Comparison of ENCODE assay signal across 8 cellular contexts in the genomic region with DNA sequence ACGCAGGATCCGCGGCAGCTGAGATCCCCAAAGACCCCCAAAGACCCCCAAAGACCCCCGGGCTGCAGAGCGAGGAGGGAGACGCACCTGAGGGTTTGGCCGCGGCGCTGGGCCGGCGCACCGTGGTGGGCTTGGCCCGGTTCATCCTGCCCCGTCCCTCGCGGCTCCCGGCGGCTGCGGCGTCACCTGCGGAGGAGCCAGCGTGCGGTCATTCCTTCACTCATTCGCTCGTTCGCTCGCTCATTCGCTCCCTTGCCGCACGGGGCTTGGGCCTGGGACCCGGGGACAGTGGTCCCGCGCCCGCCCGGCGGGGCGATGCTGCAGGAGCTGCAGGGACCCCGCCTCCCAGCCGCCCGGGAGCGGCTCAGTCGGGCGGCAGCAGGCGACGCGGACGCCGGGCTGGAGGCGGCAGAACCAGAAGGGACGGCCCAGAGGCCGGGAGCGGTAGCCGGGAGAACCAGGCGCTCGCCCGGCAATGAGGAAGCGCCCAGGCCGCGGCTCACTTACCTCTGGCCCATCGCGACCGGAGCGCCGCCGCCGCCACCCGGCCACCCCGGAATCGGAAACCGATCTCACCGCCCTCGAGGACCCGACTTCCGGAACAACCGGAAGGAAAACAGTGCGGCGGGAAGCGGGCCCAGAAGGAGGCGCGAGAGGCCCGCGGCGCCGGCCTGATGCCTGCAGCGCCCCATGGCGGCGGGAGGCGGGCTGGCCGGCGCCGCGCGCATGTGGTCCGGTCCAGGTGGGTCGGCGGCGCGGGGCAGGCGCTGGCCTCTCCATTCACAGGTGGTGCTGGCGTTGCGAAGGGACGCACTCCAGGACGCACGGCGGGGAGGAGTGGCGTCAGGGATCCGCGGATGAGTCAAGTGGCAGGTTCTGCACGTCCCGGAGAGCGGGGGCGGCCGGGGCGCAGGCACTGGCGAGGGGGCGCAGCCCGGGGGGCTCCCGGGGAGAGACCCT. TPM values are rescaled to one million over a fixed set of nuclear protein-coding genes. Genes with fewer than 3 reads are reported as not detected.
A peak's percentile ranks its signal among the peaks of the same experiment; 100 is the strongest.
DNase-seq lines count a peak whose midpoint lies in the region; ATAC-seq and TF ChIP-seq lines count a peak whose summit lies in the region.

A gene with protein sequence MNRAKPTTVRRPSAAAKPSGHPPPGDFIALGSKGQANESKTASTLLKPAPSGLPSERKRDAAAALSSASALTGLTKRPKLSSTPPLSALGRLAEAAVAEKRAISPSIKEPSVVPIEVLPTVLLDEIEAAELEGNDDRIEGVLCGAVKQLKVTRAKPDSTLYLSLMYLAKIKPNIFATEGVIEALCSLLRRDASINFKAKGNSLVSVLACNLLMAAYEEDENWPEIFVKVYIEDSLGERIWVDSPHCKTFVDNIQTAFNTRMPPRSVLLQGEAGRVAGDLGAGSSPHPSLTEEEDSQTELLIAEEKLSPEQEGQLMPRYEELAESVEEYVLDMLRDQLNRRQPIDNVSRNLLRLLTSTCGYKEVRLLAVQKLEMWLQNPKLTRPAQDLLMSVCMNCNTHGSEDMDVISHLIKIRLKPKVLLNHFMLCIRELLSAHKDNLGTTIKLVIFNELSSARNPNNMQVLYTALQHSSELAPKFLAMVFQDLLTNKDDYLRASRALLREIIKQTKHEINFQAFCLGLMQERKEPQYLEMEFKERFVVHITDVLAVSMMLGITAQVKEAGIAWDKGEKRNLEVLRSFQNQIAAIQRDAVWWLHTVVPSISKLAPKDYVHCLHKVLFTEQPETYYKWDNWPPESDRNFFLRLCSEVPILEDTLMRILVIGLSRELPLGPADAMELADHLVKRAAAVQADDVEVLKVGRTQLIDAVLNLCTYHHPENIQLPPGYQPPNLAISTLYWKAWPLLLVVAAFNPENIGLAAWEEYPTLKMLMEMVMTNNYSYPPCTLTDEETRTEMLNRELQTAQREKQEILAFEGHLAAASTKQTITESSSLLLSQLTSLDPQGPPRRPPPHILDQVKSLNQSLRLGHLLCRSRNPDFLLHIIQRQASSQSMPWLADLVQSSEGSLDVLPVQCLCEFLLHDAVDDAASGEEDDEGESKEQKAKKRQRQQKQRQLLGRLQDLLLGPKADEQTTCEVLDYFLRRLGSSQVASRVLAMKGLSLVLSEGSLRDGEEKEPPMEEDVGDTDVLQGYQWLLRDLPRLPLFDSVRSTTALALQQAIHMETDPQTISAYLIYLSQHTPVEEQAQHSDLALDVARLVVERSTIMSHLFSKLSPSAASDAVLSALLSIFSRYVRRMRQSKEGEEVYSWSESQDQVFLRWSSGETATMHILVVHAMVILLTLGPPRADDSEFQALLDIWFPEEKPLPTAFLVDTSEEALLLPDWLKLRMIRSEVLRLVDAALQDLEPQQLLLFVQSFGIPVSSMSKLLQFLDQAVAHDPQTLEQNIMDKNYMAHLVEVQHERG (N-terminal part only) (minus strand): TSS at position 574 of the 960 bp plus-strand sequence. CDS start 429 bp downstream, at position 145.

- POLR2A ChIA-PET in PC-9 (lab: Charles Lee; ENCODE audit: unreplicated experiment): interaction anchor here (0.6 to 0.8 kb wide), 2 partner anchors 37 to 52 kb away, joined by 3 to 6 read pairs; a partner anchor contains a TSS

- no peaks in the 10 kb centered on the region for H3K9me2 ChIP-seq in PC-9 (ENCODE audit: insufficient read depth)

- peaks cover 33% of the 10 kb centered on the region for H3K79me2 ChIP-seq in PC-9 (ENCODE audit: low read depth)

- H4K20me1 ChIP-seq in PC-9 (ENCODE audit: insufficient read depth): peaks cover 31% of the 10 kb centered on the region

- H3K4me1 Mint-ChIP-seq in activated T-cell treated with anti-CD3 and anti-CD28 coated beads, Interleukin-2, amount 50 U/mL, for 24 hours (ENCODE audit: low read depth): peaks cover 50% of the 10 kb centered on the region

- H3K27me3 ChIP-seq in PC-9 (ENCODE audit: insufficient read depth, low read depth) (no peaks in the 10 kb centered on the region), esophagus muscularis mucosa (no peaks in the 10 kb centered on the region), muscle layer of duodenum (ENCODE audit: low read depth, low read length) (no peaks in the 10 kb centered on the region)

- TF ChIP-seq CTCF in PC-9 (conservative IDR thresholded peaks at IDR 0.05) (peak; percentile 70), esophagus muscularis mucosa (IDR thresholded peaks at IDR 0.05) (peak; percentile 98 to 99 (median 98))

- peaks cover 41% of the 10 kb centered on the region for H3K36me3 Mint-ChIP-seq in activated T-cell treated with anti-CD3 and anti-CD28 coated beads, Interleukin-2, amount 50 U/mL, for 24 hours (ENCODE audit: low read depth)

- H3K27ac ChIP-seq in PC-9: peak within 1 kb of the TSS; percentile 45
- peak within 1 kb of the TSS; percentile 71 to 82 (median 74) for H3K27ac ChIP-seq in esophagus muscularis mucosa (replicated peaks in 1 of 4)
- no peak within 1 kb of the TSS for H3K27ac ChIP-seq in muscle layer of duodenum (ENCODE audit: low read length)

- H3K4me3 ChIP-seq in PC-9 (peak within 1 kb of the TSS; percentile 99), esophagus muscularis mucosa (peak within 1 kb of the TSS; percentile 95 to 100 (median 98)), muscle layer of duodenum (ENCODE audit: low read depth in 1 of 2, low read length in 2 of 2) (peak within 1 kb of the TSS; percentile 81 to 100)

- 0 out of 2 replicates have a peak, but pooled peaks cover 19% of the 10 kb centered on the region for H3K36me3 ChIP-seq in PC-9 (ENCODE audit: low read depth)
- H3K36me3 ChIP-seq in esophagus muscularis mucosa: peaks cover 17 to 40% (median 38%) of the 10 kb centered on the region in 4 donors
- peaks cover 5 to 33% of the 10 kb centered on the region in 2 donors for H3K36me3 ChIP-seq in muscle layer of duodenum (ENCODE audit: control insufficient read depth in 1 of 2, insufficient read depth in 2 of 2, low read length in 2 of 2)

- 1% methylated on average over 38 of the region's 118 CpGs for WGBS in esophagus muscularis mucosa

- TF ChIP-seq EP300 in Ishikawa (IDR thresholded peaks at IDR 0.05; ENCODE audit: borderline replicate concordance): peak; percentile 60; the same call in 1 of the 2 replicates
- TF ChIP-seq EP300 in esophagus muscularis mucosa (IDR thresholded peaks at IDR 0.05): no peak

- peak; percentile 70 for ATAC-seq in GM21528 (IDR thresholded peaks at IDR 0.05; ENCODE audit: low FRiP score, unreplicated experiment)

- peaks cover 3% of the 10 kb centered on the region for H3K27me3 Mint-ChIP-seq in activated T-cell treated with anti-CD3 and anti-CD28 coated beads, Interleukin-2, amount 50 U/mL, for 24 hours

- H3F3A ChIP-seq in PC-9 (ENCODE audit: insufficient read depth, low read depth): peaks cover 25% of the 10 kb centered on the region

- TF ChIP-seq POLR2A in esophagus muscularis mucosa (IDR thresholded peaks at IDR 0.05; ENCODE audit: low read depth): no peak

- TF ChIP-seq RAD21 in Ishikawa (IDR thresholded peaks at IDR 0.05; ENCODE audit: low read depth): peak; percentile 38; the same call in 1 of the 2 replicates

- peak within 1 kb of the TSS; percentile 99 for H3K4me2 ChIP-seq in PC-9

- peak within 1 kb of the TSS; percentile 86 for H2AFZ ChIP-seq in PC-9

- DNase-seq in DMS153 (lab: John Stamatoyannopoulos, UW) (peak; percentile 95), PC-9 (peak; percentile 90 to 99), esophagus muscularis mucosa (ENCODE audit: extremely low spot score) (peak; percentile 97)
- peak; percentile 93 for DNase-seq in activated T-cell treated with anti-CD3 and anti-CD28 coated beads, Interleukin-2, amount 50 U/mL, for 24 hours
- peak; percentile 76 to 86 for DNase-seq in stimulated activated CD8-positive, alpha-beta memory T cell treated with anti-CD3 and anti-CD28 coated beads, Interleukin-7, amount 100 ng/mL, for 4 hours (ENCODE audit: low read depth in 2 of 2)

- H3K9me3 Mint-ChIP-seq in activated T-cell treated with anti-CD3 and anti-CD28 coated beads, Interleukin-2, amount 50 U/mL, for 24 hours: no peaks in the 10 kb centered on the region

- H3K27ac Mint-ChIP-seq in activated T-cell treated with anti-CD3 and anti-CD28 coated beads, Interleukin-2, amount 50 U/mL, for 24 hours: peak within 1 kb of the TSS; percentile 91

- intact Hi-C loops in PC-9 (cut with micrococcal nuclease; ENCODE audit: unreplicated experiment) (loop anchor here (1.0 to 5.0 kb wide), 4 partner anchors 29 to 158 kb away; a partner anchor contains a TSS), esophagus muscularis mucosa (cut with DNase I) (loop anchor here (5.0 kb wide), 1 partner anchor 68 kb away; a partner anchor contains a TSS)

- no peaks in the 10 kb centered on the region for H3K9me3 ChIP-seq in PC-9 (ENCODE audit: insufficient read depth, low read depth)
- no peaks in the 10 kb centered on the region for H3K9me3 ChIP-seq in esophagus muscularis mucosa
- H3K9me3 ChIP-seq in muscle layer of duodenum (ENCODE audit: control insufficient read depth in 1 of 2, low read length in 2 of 2): no peaks in the 10 kb centered on the region

- TSS peak; percentile 52 for BruUV-seq in PC-9 (replicated peaks; lab: Mats Ljungman, UMichigan)

- H3K4me1 ChIP-seq in PC-9 (replicated peaks; ENCODE audit: insufficient read depth) (peaks cover 33% of the 10 kb centered on the region), esophagus muscularis mucosa (peaks cover 20 to 41% (median 39%) of the 10 kb centered on the region in 4 donors), muscle layer of duodenum (ENCODE audit: control insufficient read depth in 1 of 2, insufficient read depth in 2 of 2, low read length in 2 of 2) (peaks cover 6 to 23% of the 10 kb centered on the region in 2 donors)

- peak within 1 kb of the TSS; percentile 90 for H3K4me3 Mint-ChIP-seq in activated T-cell treated with anti-CD3 and anti-CD28 coated beads, Interleukin-2, amount 50 U/mL, for 24 hours

- CTCF ChIA-PET in PC-9 (lab: Charles Lee): interaction anchor here (0.7 to 1.7 kb wide), 4 partner anchors 44 to 707 kb away, joined by 5 to 12 read pairs (median 6); a partner anchor contains a TSS

TF ChIP-seq in Ishikawa, 13 proteins besides CTCF, POLR2A, EP300 and RAD21 (continues in another document):
- TF ChIP-seq CEBPB (IDR thresholded peaks at IDR 0.05) (peak; percentile 32; the same call in 1 of the 2 replicates), CREB1 (IDR thresholded peaks at IDR 0.05; ENCODE audit: low read depth) (no peak; the same call in 1 of the 2 replicates), FOXM1 (IDR thresholded peaks at IDR 0.05; ENCODE audit: borderline replicate concordance, low read depth) (peak; percentile 53; the same call in 1 of the 2 replicates), TEAD4 (IDR thresholded peaks at IDR 0.05) (peak; percentile 7; the same call in 1 of the 2 replicates), ZBTB7A (IDR thresholded peaks at IDR 0.05; ENCODE audit: low read depth) (peak; percentile 81)

RNA-seq across cellular contexts. Expression of the gene that starts here (rescaled TPM):
- total RNA-seq in PC-9 (2021) (124 and 170 TPM in 2 replicates), esophagus muscularis mucosa (10 to 100 TPM; 33.1 to 80.3 (median 48.0) TPM)
